26 cellular contexts compared by ENCODE assay signal in genomic region chr11:14234446-14234845, GRCh38.
"Had no signal": no experiment of that assay in that cellular context is flagged by ENCODE, and none has a peak within 500 bp of the region (broad histone marks: within the 10 kb centered on the region; RNA-seq: fewer than 3 reads in every experiment).

No MANE protein-coding gene starts in this region.

- H3K4me1 ChIP-seq: ascending aorta, breast epithelium had no signal

- H3K36me3 ChIP-seq: ascending aorta, breast epithelium, cardiac muscle cell had no signal

- ATAC-seq: activated naive CD4-positive, alpha-beta T cell treated with anti-CD3 and anti-CD28 coated beads, Interleukin-2, amount 50 U/mL, for 72 hours; activated T-cell treated with anti-CD3 and anti-CD28 coated beads, Interleukin-2, amount 50 U/mL, for 72 hours; esophagus mucosa; WTC11 had no signal

- DNase-seq: activated CD4-positive, alpha-beta memory T cell treated with anti-CD3 and anti-CD28 coated beads, Interleukin-2, amount 10 ng/mL, durations not matched to agents 7 days and 5 days; activated CD4-positive, alpha-beta T cell treated with anti-CD3 and anti-CD28 coated beads for 1 hour; activated CD4-positive, alpha-beta T cell treated with anti-CD3 and anti-CD28 coated beads for 4 hours; activated CD4-positive, alpha-beta T cell treated with anti-CD3 and anti-CD28 coated beads, Interleukin-2, amount 10 ng/mL, durations not matched to agents 7 days and 5 days; activated CD4-positive, alpha-beta T cell treated with anti-CD3 and anti-CD28 coated beads, Interleukin-2, amount 50 U/mL, for 4 hours; activated CD8-positive, alpha-beta memory T cell treated with anti-CD3 and anti-CD28 coated beads, Interleukin-2, amount 50 U/mL, for 48 hours; activated gamma-delta T cell; activated naive CD4-positive, alpha-beta T cell; activated naive CD4-positive, alpha-beta T cell treated with anti-CD3 and anti-CD28 coated beads, Interleukin-2, amount 10 ng/mL, durations not matched to agents 7 days and 5 days; activated naive CD8-positive, alpha-beta T cell treated with anti-CD3 and anti-CD28 coated beads, Interleukin-2, amount 10 ng/mL, durations not matched to agents 7 days and 5 days; activated T-cell treated with anti-CD3 and anti-CD28 coated beads for 4 hours; activated T-cell treated with anti-CD3 and anti-CD28 coated beads, Interleukin-2, amount 50 U/mL, for 24 hours; activated T-cell treated with anti-CD3 and anti-CD28 coated beads, Interleukin-2, amount 50 U/mL, for 72 hours; dorsolateral prefrontal cortex; effector memory CD4-positive, alpha-beta T cell; endodermal cell; foreskin fibroblast; T-helper 2 cell had no signal

- H3K9me3 ChIP-seq: ascending aorta, breast epithelium had no signal

- H3K27me3 ChIP-seq: ascending aorta, breast epithelium had no signal

- H3K4me3 ChIP-seq: ascending aorta, breast epithelium, cardiac muscle cell, coronary artery, dorsolateral prefrontal cortex had no signal

- H3K27ac ChIP-seq: ascending aorta, breast epithelium, cardiac muscle cell, coronary artery, dorsolateral prefrontal cortex, VCaP had no signal
